Comparison of ENCODE assay signal across 27 cellular contexts in the genomic region with DNA sequence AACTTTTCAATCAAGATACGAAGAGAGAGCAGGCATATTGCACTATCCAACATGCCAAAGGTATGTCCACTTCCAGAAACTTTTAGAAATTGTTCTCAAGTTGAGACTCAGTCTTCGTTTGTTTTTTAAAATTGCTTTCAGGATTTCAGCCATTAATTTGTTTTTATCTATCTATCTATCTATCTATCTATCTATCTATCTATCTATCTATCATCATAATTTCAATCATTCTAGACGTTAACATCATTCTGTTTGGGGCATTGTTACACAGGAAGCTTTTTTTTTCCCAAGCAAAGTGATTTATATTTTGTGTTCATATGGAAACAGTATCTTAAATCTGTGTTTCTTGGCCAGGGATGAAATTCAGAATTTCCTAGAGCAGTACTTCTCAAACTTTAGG. TPM values are rescaled to one million over a fixed set of nuclear protein-coding genes. Genes with fewer than 3 reads are reported as not detected.
DNase-seq lines count a peak whose midpoint lies in the region; ATAC-seq and TF ChIP-seq lines count a peak whose summit lies in the region.
"Had no signal": no experiment of that assay in that cellular context is flagged by ENCODE, and none has a peak within 500 bp of the region (broad histone marks: within the 10 kb centered on the region; RNA-seq: fewer than 3 reads in every experiment).

No MANE protein-coding gene starts in this region.

- no peaks in the 10 kb centered on the region for H4K20me1 ChIP-seq in Karpas-422 (ENCODE audit: insufficient read depth, low read depth, low read length)
- H4K20me1 ChIP-seq: BLaER1 treated with 17β-estradiol and CSF1 and Interleukin-3, amounts not matched to agents 10 nM and 100 nM had no signal

- H3K27me3 ChIP-seq in Karpas-422 (ENCODE audit: low read length): no peaks in the 10 kb centered on the region
- H3K27me3 ChIP-seq: BLaER1 treated with 17β-estradiol and CSF1 and Interleukin-3, amounts not matched to agents 10 nM and 100 nM; esophagus squamous epithelium; heart right ventricle; uterus had no signal

- TF ChIP-seq CTCF in natural killer cell (IDR thresholded peaks at IDR 0.05): no peak

- no peaks in the 10 kb centered on the region for H3K27me3 Mint-ChIP-seq in activated naive CD4-positive, alpha-beta T cell treated with anti-CD3 and anti-CD28 coated beads for 36 hours (ENCODE audit: low read depth)
- no peaks in the 10 kb centered on the region for H3K27me3 Mint-ChIP-seq in activated T-helper 2 cell treated with anti-CD3 and anti-CD28 coated beads, Interferon-gamma antibody, Interleukin-2, Interleukin-4, amounts not matched to agents 10 μg/mL and 5 μg/mL and 100 μg/mL, durations not matched to agents 14 hours and 24 hours and 36 hours (ENCODE audit: low read depth)
- H3K27me3 Mint-ChIP-seq in natural killer cell (ENCODE audit: low read depth in 2 of 2): no peaks in the 10 kb centered on the region
- H3K27me3 Mint-ChIP-seq: dendritic cell treated with granulocyte-macrophage colony-stimulating factor and Interleukin-4, amounts not matched to agents 40 ng/mL and 50 ng/mL, for 4 days had no signal

- intact Hi-C loops in activated naive CD4-positive, alpha-beta T cell treated with anti-CD3 and anti-CD28 coated beads for 36 hours (cut with micrococcal nuclease): no loop called here
- intact Hi-C loops in activated T-helper 2 cell treated with anti-CD3 and anti-CD28 coated beads, Interferon-gamma antibody, Interleukin-2, Interleukin-4, amounts not matched to agents 10 μg/mL and 5 μg/mL and 100 μg/mL, durations not matched to agents 14 hours and 24 hours and 36 hours (cut with micrococcal nuclease): no loop called here
- intact Hi-C loops in natural killer cell (cut with micrococcal nuclease): loop anchor here (2.0 kb wide), 1 partner anchor 79 kb away; no protein-coding TSS in a partner anchor

- H3K79me2 ChIP-seq in Karpas-422 (ENCODE audit: low read length): peaks cover 36% of the 10 kb centered on the region

- H3K9me3 Mint-ChIP-seq in activated naive CD4-positive, alpha-beta T cell treated with anti-CD3 and anti-CD28 coated beads for 36 hours: no peaks in the 10 kb centered on the region
- H3K9me3 Mint-ChIP-seq in activated naive CD4-positive, alpha-beta T cell treated with anti-CD3 and anti-CD28 coated beads, Interleukin-2, amount 50 U/mL, for 72 hours: no peaks in the 10 kb centered on the region
- no peaks in the 10 kb centered on the region for H3K9me3 Mint-ChIP-seq in activated T-helper 2 cell treated with anti-CD3 and anti-CD28 coated beads, Interferon-gamma antibody, Interleukin-2, Interleukin-4, amounts not matched to agents 10 μg/mL and 5 μg/mL and 100 μg/mL, durations not matched to agents 14 hours and 24 hours and 36 hours
- H3K9me3 Mint-ChIP-seq in natural killer cell: no peaks in the 10 kb centered on the region
- H3K9me3 Mint-ChIP-seq: dendritic cell treated with granulocyte-macrophage colony-stimulating factor and Interleukin-4, amounts not matched to agents 40 ng/mL and 50 ng/mL, for 4 days; HFFc6 had no signal

- H3K4me3 ChIP-seq in Karpas-422 (ENCODE audit: low read length): no peak overlapping the region
- H3K4me3 ChIP-seq: BLaER1 treated with 17β-estradiol and CSF1 and Interleukin-3, amounts not matched to agents 10 nM and 100 nM; esophagus squamous epithelium; heart right ventricle; lung; thoracic aorta; uterus had no signal

- peaks cover 74% of the 10 kb centered on the region for H3K4me1 ChIP-seq in Karpas-422 (ENCODE audit: low read length)

- H3K4me2 ChIP-seq in Karpas-422 (ENCODE audit: low read depth, low read length, poor library complexity, severe bottlenecking): peak overlapping the region; percentile 53
- H3K4me2 ChIP-seq: BLaER1 treated with 17β-estradiol and CSF1 and Interleukin-3, amounts not matched to agents 10 nM and 100 nM; KMS-11 had no signal

- H3K27ac Mint-ChIP-seq in activated naive CD4-positive, alpha-beta T cell treated with anti-CD3 and anti-CD28 coated beads for 36 hours: peak overlapping the region; percentile 79
- peak overlapping the region in 1 of 2 donors; percentile 40 for H3K27ac Mint-ChIP-seq in activated naive CD4-positive, alpha-beta T cell treated with anti-CD3 and anti-CD28 coated beads, Interleukin-2, amount 50 U/mL, for 72 hours
- H3K27ac Mint-ChIP-seq in activated T-helper 2 cell treated with anti-CD3 and anti-CD28 coated beads, Interferon-gamma antibody, Interleukin-2, Interleukin-4, amounts not matched to agents 10 μg/mL and 5 μg/mL and 100 μg/mL, durations not matched to agents 14 hours and 24 hours and 36 hours: peak overlapping the region; percentile 52
- peak overlapping the region; percentile 27 to 42 for H3K27ac Mint-ChIP-seq in natural killer cell
- H3K27ac Mint-ChIP-seq: dendritic cell treated with granulocyte-macrophage colony-stimulating factor and Interleukin-4, amounts not matched to agents 40 ng/mL and 50 ng/mL, for 4 days; HFFc6 had no signal

- no peak overlapping the region for H3K4me3 Mint-ChIP-seq in activated naive CD4-positive, alpha-beta T cell treated with anti-CD3 and anti-CD28 coated beads for 36 hours
- no peak overlapping the region for H3K4me3 Mint-ChIP-seq in activated T-helper 2 cell treated with anti-CD3 and anti-CD28 coated beads, Interferon-gamma antibody, Interleukin-2, Interleukin-4, amounts not matched to agents 10 μg/mL and 5 μg/mL and 100 μg/mL, durations not matched to agents 14 hours and 24 hours and 36 hours (ENCODE audit: low read depth)
- H3K4me3 Mint-ChIP-seq in natural killer cell: peak overlapping the region; percentile 22
- H3K4me3 Mint-ChIP-seq: dendritic cell treated with granulocyte-macrophage colony-stimulating factor and Interleukin-4, amounts not matched to agents 40 ng/mL and 50 ng/mL, for 4 days; HFFc6 had no signal

- ATAC-seq in activated naive CD4-positive, alpha-beta T cell treated with anti-CD3 and anti-CD28 coated beads, Interleukin-2, amount 50 U/mL, for 72 hours: no peak
- ATAC-seq in natural killer cell (no peak), GM18520 (IDR thresholded peaks at IDR 0.05; ENCODE audit: unreplicated experiment) (no peak)
- ATAC-seq: heart right ventricle, sciatic nerve had no signal

- H3K9me3 ChIP-seq in Karpas-422 (ENCODE audit: low read length): no peaks in the 10 kb centered on the region
- H3K9me3 ChIP-seq: BLaER1 treated with 17β-estradiol and CSF1 and Interleukin-3, amounts not matched to agents 10 nM and 100 nM; esophagus squamous epithelium; heart right ventricle; thoracic aorta; uterus had no signal

- no peak overlapping the region for H3K9ac ChIP-seq in Karpas-422 (ENCODE audit: low read length)
- H3K9ac ChIP-seq: BLaER1 treated with 17β-estradiol and CSF1 and Interleukin-3, amounts not matched to agents 10 nM and 100 nM; KMS-11 had no signal

- no peak for DNase-seq in activated naive CD4-positive, alpha-beta T cell treated with anti-CD3 and anti-CD28 coated beads for 36 hours
- DNase-seq in activated naive CD4-positive, alpha-beta T cell treated with anti-CD3 and anti-CD28 coated beads, Interleukin-2, amount 50 U/mL, for 72 hours (ENCODE audit: low spot score in 2 of 2): no peak
- DNase-seq in Karpas-422: no peak
- DNase-seq in activated T-helper 2 cell treated with anti-CD3 and anti-CD28 coated beads, Interferon-gamma antibody, Interleukin-2, Interleukin-4, amounts not matched to agents 10 μg/mL and 5 μg/mL and 100 μg/mL, durations not matched to agents 14 hours and 24 hours and 36 hours (ENCODE audit: low spot score): no peak
- DNase-seq in natural killer cell: no peak
- no peak for DNase-seq in NCI-H774 (lab: John Stamatoyannopoulos, UW)
- DNase-seq in NCI-H1417 treated with DMSO at 0.1 percent for 48 hours (lab: John Stamatoyannopoulos, UW): no peak
- DNase-seq: central memory CD4-positive, alpha-beta T cell; esophagus squamous epithelium; foreskin melanocyte; GOT3; heart right ventricle; HFFc6; NCI-H1436 treated with DMSO at 0.1 percent for 48 hours; NCI-H345; NCI-H748 treated with DMSO at 0.1 percent for 48 hours; RPMI8226; stimulated activated CD4-positive, alpha-beta T cell treated with anti-CD3 and anti-CD28 coated beads, Interleukin-4, amount 100 ng/mL, for 24 hours; stimulated activated naive CD4-positive, alpha-beta T cell treated with Interleukin-2 at 50 U/mL for 16 hours; uterus had no signal

- H3K36me3 ChIP-seq in Karpas-422 (ENCODE audit: insufficient read depth, low read length): peaks cover 38% of the 10 kb centered on the region
- H3K36me3 ChIP-seq: uterus had no signal

- H2AFZ ChIP-seq in Karpas-422 (ENCODE audit: low read length): no peak overlapping the region

- H3K4me1 Mint-ChIP-seq in activated naive CD4-positive, alpha-beta T cell treated with anti-CD3 and anti-CD28 coated beads for 36 hours (ENCODE audit: low read depth): peaks cover 78% of the 10 kb centered on the region
- peaks cover 72% of the 10 kb centered on the region for H3K4me1 Mint-ChIP-seq in activated T-helper 2 cell treated with anti-CD3 and anti-CD28 coated beads, Interferon-gamma antibody, Interleukin-2, Interleukin-4, amounts not matched to agents 10 μg/mL and 5 μg/mL and 100 μg/mL, durations not matched to agents 14 hours and 24 hours and 36 hours (ENCODE audit: low read depth)
- peaks cover 64 to 69% of the 10 kb centered on the region in 2 donors for H3K4me1 Mint-ChIP-seq in natural killer cell

- CTCF ChIA-PET in activated naive CD4-positive, alpha-beta T cell treated with anti-CD3 and anti-CD28 coated beads for 36 hours (lab: Charles Lee): interaction anchor here (1.1 to 4.3 kb wide), 3 partner anchors 13 to 212 kb away, joined by 3 to 19 read pairs (median 3); no protein-coding TSS in a partner anchor

- no peaks in the 10 kb centered on the region for H3K9me2 ChIP-seq in Karpas-422 (replicated peaks; ENCODE audit: insufficient read depth, low read length)

- H3K36me3 Mint-ChIP-seq in activated naive CD4-positive, alpha-beta T cell treated with anti-CD3 and anti-CD28 coated beads for 36 hours (ENCODE audit: low read depth): peaks cover 74% of the 10 kb centered on the region
- peaks cover 50 to 76% of the 10 kb centered on the region in 2 donors for H3K36me3 Mint-ChIP-seq in activated naive CD4-positive, alpha-beta T cell treated with anti-CD3 and anti-CD28 coated beads, Interleukin-2, amount 50 U/mL, for 72 hours
- peaks cover 78% of the 10 kb centered on the region for H3K36me3 Mint-ChIP-seq in activated T-helper 2 cell treated with anti-CD3 and anti-CD28 coated beads, Interferon-gamma antibody, Interleukin-2, Interleukin-4, amounts not matched to agents 10 μg/mL and 5 μg/mL and 100 μg/mL, durations not matched to agents 14 hours and 24 hours and 36 hours (ENCODE audit: low read depth)
- peaks cover 23% of the 10 kb centered on the region for H3K36me3 Mint-ChIP-seq in natural killer cell

- H3K27ac ChIP-seq in Karpas-422 (ENCODE audit: low read length): peak overlapping the region; percentile 82; the same call in 1 of the 2 replicates
- H3K27ac ChIP-seq: BLaER1 treated with 17β-estradiol and CSF1 and Interleukin-3, amounts not matched to agents 10 nM and 100 nM; esophagus squamous epithelium; heart right ventricle; KMS-11; thoracic aorta; uterus had no signal

RNA-seq across cellular contexts. Expression of gene ERAP2, which starts 7.6 kb away (rescaled TPM):
- total RNA-seq in activated naive CD4-positive, alpha-beta T cell treated with anti-CD3 and anti-CD28 coated beads for 36 hours: 100 to 1,000 TPM; 108 to 111 TPM
- total RNA-seq in activated naive CD4-positive, alpha-beta T cell treated with anti-CD3 and anti-CD28 coated beads, Interleukin-2, amount 50 U/mL, for 72 hours: 10 to 100 TPM; 34.4 to 87.8 TPM
- 33.7 and 60.5 TPM in 2 replicates for total RNA-seq in Karpas-422 (2014; rRNA removed; shearing (Covaris generic); ENCODE audit: low replicate concordance)
- 46.8 and 49.3 TPM in 2 replicates for total RNA-seq in activated T-helper 2 cell treated with anti-CD3 and anti-CD28 coated beads, Interferon-gamma antibody, Interleukin-2, Interleukin-4, amounts not matched to agents 10 μg/mL and 5 μg/mL and 100 μg/mL, durations not matched to agents 14 hours and 24 hours and 36 hours
- 10 to 100 TPM; 41.5 to 81.8 (median 79.2) TPM for total RNA-seq in natural killer cell

RNA-seq across cellular contexts. Expression of gene LNPEP, which starts 52.0 kb away (rescaled TPM):
- 10 to 100 TPM; 76.1 to 77.7 TPM for total RNA-seq in activated naive CD4-positive, alpha-beta T cell treated with anti-CD3 and anti-CD28 coated beads for 36 hours
- 10 to 100 TPM; 60.4 to 64.7 TPM for total RNA-seq in activated naive CD4-positive, alpha-beta T cell treated with anti-CD3 and anti-CD28 coated beads, Interleukin-2, amount 50 U/mL, for 72 hours
- total RNA-seq in Karpas-422 (2014; rRNA removed; shearing (Covaris generic); ENCODE audit: low replicate concordance): 38.2 and 92.3 TPM in 2 replicates
- 37.5 and 37.9 TPM in 2 replicates for total RNA-seq in activated T-helper 2 cell treated with anti-CD3 and anti-CD28 coated beads, Interferon-gamma antibody, Interleukin-2, Interleukin-4, amounts not matched to agents 10 μg/mL and 5 μg/mL and 100 μg/mL, durations not matched to agents 14 hours and 24 hours and 36 hours
- 100 to 1,000 TPM; 126 to 162 (median 135) TPM for total RNA-seq in natural killer cell
